9 cellular contexts compared by ENCODE assay signal in the genomic region with DNA sequence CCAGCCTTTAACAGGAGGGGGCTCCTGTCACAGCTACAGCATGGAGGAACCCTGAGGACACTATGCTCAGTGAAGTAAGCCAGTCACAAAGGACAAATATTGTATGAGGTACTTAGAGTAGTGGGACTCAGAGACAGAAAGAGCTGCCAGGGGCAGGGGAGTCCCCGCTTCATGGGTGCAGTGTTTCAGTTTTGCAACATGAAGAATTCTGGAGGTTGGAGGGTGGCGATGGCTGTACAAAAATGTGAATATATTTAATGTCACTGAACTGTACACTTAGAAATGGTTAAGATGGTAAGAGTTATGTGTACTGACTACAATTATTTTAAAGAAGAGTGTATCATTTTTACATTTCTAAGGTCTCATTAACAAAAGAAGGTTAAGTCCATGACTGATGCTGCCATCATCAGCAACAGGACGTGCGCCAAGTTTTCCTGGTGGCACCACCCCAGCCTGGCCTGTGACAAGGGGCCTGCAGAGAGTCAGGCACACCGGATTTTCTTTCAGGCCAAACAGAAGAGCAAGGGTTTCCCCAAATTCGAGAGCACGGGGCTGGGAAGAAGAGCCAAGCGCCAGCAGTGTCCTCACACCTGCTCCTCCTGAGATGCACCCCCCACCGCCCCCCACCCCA. TPM values are rescaled to one million over a fixed set of nuclear protein-coding genes. Genes with fewer than 3 reads are reported as not detected.
DNase-seq lines count a peak whose midpoint lies in the region; ATAC-seq, FAIRE-seq and TF ChIP-seq lines count a peak whose summit lies in the region.
"Had no signal": no experiment of that assay in that cellular context is flagged by ENCODE, and none has a peak within 500 bp of the region (broad histone marks: within the 10 kb centered on the region; RNA-seq: fewer than 3 reads in every experiment).

No MANE protein-coding gene starts in this region.

- TF ChIP-seq POLR2A in heart left ventricle (IDR thresholded peaks at IDR 0.05), result no peak
- no peak for TF ChIP-seq POLR2A in GM12878 (IDR thresholded peaks at IDR 0.05; ENCODE audit: low read depth, low read length)

- H3K4me2 ChIP-seq in GM12878 (ENCODE audit: control insufficient read depth, insufficient read depth), result no peak overlapping the region

- TF ChIP-seq EP300 in GM12878 (IDR thresholded peaks at IDR 0.05; ENCODE audit: borderline replicate concordance in 1 of 2, control insufficient read depth in 1 of 2, low read depth in 2 of 2, low read length in 2 of 2), result no peak

- H3K9me3 ChIP-seq in heart left ventricle (no peaks in the 10 kb centered on the region), GM12878 (replicated peaks; ENCODE audit: control insufficient read depth, insufficient read depth, low read length) (no peaks in the 10 kb centered on the region), muscle layer of duodenum (ENCODE audit: control insufficient read depth in 1 of 2, low read length in 2 of 2) (no peaks in the 10 kb centered on the region)

- no peaks in the 10 kb centered on the region for H4K20me1 ChIP-seq in GM12878 (ENCODE audit: control insufficient read depth, insufficient read depth)

- DNase-seq in heart left ventricle, result no peak
- DNase-seq in cardiac septum (ENCODE audit: low spot score), result no peak
- peak; percentile 25 for DNase-seq in GM12878 (ENCODE audit: low read depth, low spot score)
- no peak for DNase-seq in T-helper 9 cell
- no peak for DNase-seq in stimulated activated CD4-positive, alpha-beta T cell treated with anti-CD3 and anti-CD28 coated beads, Interleukin-12 subunit alpha, Interleukin-12 subunit beta, amount 100 ng/mL, for 4 hours
- no peak for DNase-seq in ACHN

- WGBS in heart left ventricle, 4 donors, result 57 to 68% (median 61%) methylated on average over 9 of the region's 9 CpGs
- WGBS in GM12878 (ENCODE audit: insufficient coverage, insufficient replicate concordance, low lambda C conversion rate, missing lambda C conversion rate), result 27% methylated on average over 9 of the region's 9 CpGs

- no peak for TF ChIP-seq RAD21 in GM12878 (IDR thresholded peaks at IDR 0.05; ENCODE audit: insufficient read depth, low read depth, low read length)

- peak overlapping the region in 4 of 12 donors; percentile 5 to 35 (median 20) for H3K4me3 ChIP-seq in heart left ventricle
- no peak overlapping the region for H3K4me3 ChIP-seq in GM12878
- H3K4me3 ChIP-seq in muscle layer of duodenum (ENCODE audit: low read depth in 1 of 2, low read length in 2 of 2), result peak overlapping the region; percentile 20 to 41

- BruUV-seq in GM12878 (replicated peaks; lab: Mats Ljungman, UMichigan), result no TSS peak

- H3K4me1 ChIP-seq in heart left ventricle (peaks cover 0 to 19% (median 10%) of the 10 kb centered on the region in 12 donors), GM12878 (ENCODE audit: control insufficient read depth, insufficient read depth, low read length) (no peaks in the 10 kb centered on the region), muscle layer of duodenum (ENCODE audit: control insufficient read depth in 1 of 2, insufficient read depth in 2 of 2, low read length in 2 of 2) (no peaks in the 10 kb centered on the region)

- intact Hi-C loops in heart left ventricle (cut with DNase I) (loop anchor here in 9 of 10 donors (1.0 to 10.0 kb wide), 7 partner anchors 81 to 240 kb away; a partner anchor contains a TSS), cardiac septum (cut with DNase I) (loop anchor here (1.0 to 10.0 kb wide), 2 partner anchors 51 to 225 kb away; no protein-coding TSS in a partner anchor), GM12878 (cut with micrococcal nuclease; ENCODE audit: unreplicated experiment) (loop anchor here (1.0 kb wide), 1 partner anchor 225 kb away; no protein-coding TSS in a partner anchor)

- no peaks in the 10 kb centered on the region for H3K79me2 ChIP-seq in GM12878 (ENCODE audit: control insufficient read depth, insufficient read depth, low read length)

- in situ Hi-C loops in GM12878 (cut with MboI), result loop anchor here (5.0 to 25.0 kb wide), 2 partner anchors 234 to 1199 kb away; no protein-coding TSS in a partner anchor
- in situ Hi-C loops in ACHN (cut with HindIII; ENCODE audit: low pct_ligation_motif_present, low pct_unique_long_range_greater_than_20kb, low sequenced_read_pairs), result no loop called here

- CTCF ChIA-PET in GM12878 (lab: Yijun Ruan, JAX), result interaction anchor here (0.5 to 4.6 kb wide), 16 partner anchors 13 to 1243 kb away, joined by 3 to 36 read pairs (median 3); no protein-coding TSS in a partner anchor

- SMC1A ChIA-PET in GM12878 (lab: Charles Lee; ENCODE audit: uncharacterized antibody, unreplicated experiment), result interaction anchor here (0.6 to 2.2 kb wide), 9 partner anchors 15 to 239 kb away, joined by 3 to 12 read pairs (median 4); a partner anchor contains a TSS

- RAD21 ChIA-PET in GM12878 (lab: Charles Lee; ENCODE audit: unreplicated experiment), result interaction anchor here (0.5 to 2.3 kb wide), 10 partner anchors 13 to 239 kb away, joined by 3 to 13 read pairs (median 4); a partner anchor contains a TSS

- POLR2A ChIA-PET in GM12878 (lab: Charles Lee), result interaction anchor here (1.0 kb wide), 1 partner anchor 46 kb away, joined by 3 read pairs; no protein-coding TSS in a partner anchor

- no peak overlapping the region for H3K9ac ChIP-seq in GM12878 (ENCODE audit: control insufficient read depth, insufficient read depth, low read length)

- peak in 3 of 4 donors; percentile 4 to 25 (median 22) for ATAC-seq in heart left ventricle
- ATAC-seq in GM12878, result peak; percentile 82
- no peak for ATAC-seq in GM18909 (IDR thresholded peaks at IDR 0.05; ENCODE audit: poor library complexity, unreplicated experiment)

- H3K27me3 ChIP-seq in heart left ventricle (no peaks in the 10 kb centered on the region), GM12878 (replicated peaks in 1 of 2; ENCODE audit: control insufficient read depth in 2 of 2, insufficient read depth in 2 of 2, low read length in 1 of 2) (no peaks in the 10 kb centered on the region), muscle layer of duodenum (ENCODE audit: low read depth, low read length) (no peaks in the 10 kb centered on the region)

- peaks cover 0 to 7% (median 0%) of the 10 kb centered on the region in 9 donors for H3K36me3 ChIP-seq in heart left ventricle
- no peaks in the 10 kb centered on the region for H3K36me3 ChIP-seq in GM12878 (ENCODE audit: control insufficient read depth in 2 of 2, insufficient read depth in 2 of 2, low read length in 1 of 2)
- H3K36me3 ChIP-seq in muscle layer of duodenum (ENCODE audit: control insufficient read depth in 1 of 2, insufficient read depth in 2 of 2, low read length in 2 of 2), result no peaks in the 10 kb centered on the region

- H3K27ac ChIP-seq in heart left ventricle (peak overlapping the region in 2 of 12 donors; percentile 0 to 49), GM12878 (ENCODE audit: control insufficient read depth, insufficient read depth) (no peak overlapping the region), muscle layer of duodenum (ENCODE audit: low read length) (no peak overlapping the region)
- H3K27ac ChIP-seq: HL-60 had no signal

- no peak for FAIRE-seq in GM12878 (lab: Jason Lieb, UNC)

- peak overlapping the region; percentile 29 for H2AFZ ChIP-seq in GM12878 (ENCODE audit: control insufficient read depth, low read depth, low read length)

- TF ChIP-seq CTCF in heart left ventricle (IDR thresholded peaks at IDR 0.05) (peak in 1 of 12 donors; percentile 6), GM12878 (IDR thresholded peaks at IDR 0.05 in 2 of 3, conservative IDR thresholded peaks at IDR 0.05 in 1 of 3; ENCODE audit: control insufficient read depth in 2 of 3, extremely low read depth in 1 of 3, insufficient read depth in 1 of 3, low read depth in 3 of 3, low read length in 3 of 3) (no peak)

TF ChIP-seq in GM12878, 131 proteins besides CTCF, POLR2A, EP300 and RAD21 (continues in another document):
- peak; percentile 12; the same call in 1 of the 2 replicates for TF ChIP-seq NBN (IDR thresholded peaks at IDR 0.05)

RNA-seq across cellular contexts. Expression of a gene that starts 22.1 kb away (rescaled TPM):
- total RNA-seq in heart left ventricle, result 10 to 100 TPM in 1 of 9 donors, 1 to 10 TPM in 8; 6.3 to 10.0 (median 7.5) TPM
- polyA plus RNA-seq in heart left ventricle, result 1 to 10 TPM; 2.5 to 2.8 TPM
- 9.6 TPM for total RNA-seq in cardiac septum
- total RNA-seq in GM12878 (2013; cell fraction: nucleolus; rRNA removed), result 3.8 and 4.0 TPM in 2 replicates
- 0.98 and 5.0 TPM in 2 replicates for total RNA-seq in GM12878 (2014; rRNA removed)
- 0.67 and 0.83 TPM in 2 replicates for total RNA-seq in GM12878 (2014; rRNA removed; fragmentation: Illumina TruSeq; extraction: Trizol)
- 1.4 and 1.9 TPM in 2 replicates for total RNA-seq in GM12878 (2021)
- 1.2 TPM for polyA plus RNA-seq in GM12878 (2011; ENCODE audit: low read depth)
- polyA plus RNA-seq in GM12878 (2011; rRNA removed), result 2.5 and 2.7 TPM in 2 replicates
- polyA plus RNA-seq in GM12878 (2011; cell fraction: cytosol; rRNA removed), result 1.4 and 1.5 TPM in 2 replicates
- polyA plus RNA-seq in GM12878 (2011; cell fraction: nucleus; rRNA removed), result 1.3 and 1.7 TPM in 2 replicates
- 1.9 and 2.0 TPM in 2 replicates for polyA plus RNA-seq in GM12878 (2012)
- 0.69 and 0.82 TPM in 2 replicates for polyA plus RNA-seq in GM12878 (2014; fragmentation: Illumina TruSeq; extraction: Trizol)
- polyA plus RNA-seq in GM12878 (2014; fragmentation: Nextera tagmentation; extraction: Ambion mirVana), result under 1 TPM; 0.13 to 0.21 TPM
- polyA plus RNA-seq in GM12878 (2014; rRNA removed), result 1.2 and 1.4 TPM in 2 replicates
- 1 to 10 TPM; 1.7 to 2.4 TPM for polyA plus RNA-seq in GM12878 (2016; fragmentation: Nextera tagmentation; extraction: Ambion mirVana)
- polyA minus RNA-seq in GM12878 (2011; rRNA and poly(A)+ RNA removed), result 2.0 and 2.1 TPM in 2 replicates
- polyA minus RNA-seq in GM12878 (2011; cell fraction: cytosol; rRNA and poly(A)+ RNA removed), result 0.52 and 0.94 TPM in 2 replicates
- polyA minus RNA-seq in GM12878 (2011; cell fraction: nucleus; rRNA and poly(A)+ RNA removed), result 0.67 and 1.1 TPM in 2 replicates

RNA-seq across cellular contexts. Expression of a gene that starts 47.7 kb away (rescaled TPM):
- total RNA-seq in heart left ventricle, result 10 to 100 TPM; 13.5 to 31.0 (median 23.8) TPM
- 10 to 100 TPM; 23.2 to 25.8 TPM for polyA plus RNA-seq in heart left ventricle
- total RNA-seq in cardiac septum, result 25.9 TPM
- total RNA-seq in GM12878 (2013; cell fraction: nucleolus; rRNA removed), result 209 and 222 TPM in 2 replicates
- 27.5 and 32.3 TPM in 2 replicates for total RNA-seq in GM12878 (2014; rRNA removed)
- total RNA-seq in GM12878 (2014; rRNA removed; fragmentation: Illumina TruSeq; extraction: Trizol), result 27.1 and 29.0 TPM in 2 replicates
- 45.1 and 47.3 TPM in 2 replicates for total RNA-seq in GM12878 (2021)
- polyA plus RNA-seq in GM12878 (2011; ENCODE audit: low read depth), result 15.9 TPM
- 32.4 and 57.0 TPM in 2 replicates for polyA plus RNA-seq in GM12878 (2011; rRNA removed)
- polyA plus RNA-seq in GM12878 (2011; cell fraction: cytosol; rRNA removed), result 52.5 and 59.8 TPM in 2 replicates
- polyA plus RNA-seq in GM12878 (2011; cell fraction: nucleus; rRNA removed), result 243 and 264 TPM in 2 replicates
- 30.2 and 32.0 TPM in 2 replicates for polyA plus RNA-seq in GM12878 (2012)
- polyA plus RNA-seq in GM12878 (2014; fragmentation: Illumina TruSeq; extraction: Trizol), result 32.9 and 40.6 TPM in 2 replicates
- polyA plus RNA-seq in GM12878 (2014; fragmentation: Nextera tagmentation; extraction: Ambion mirVana), result 1 to 10 TPM; 3.5 to 5.7 TPM
- polyA plus RNA-seq in GM12878 (2014; rRNA removed), result 56.8 and 63.5 TPM in 2 replicates
- 10 to 100 TPM; 39.4 to 46.7 TPM for polyA plus RNA-seq in GM12878 (2016; fragmentation: Nextera tagmentation; extraction: Ambion mirVana)
- polyA minus RNA-seq in GM12878 (2011; rRNA and poly(A)+ RNA removed), result 58.5 and 59.1 TPM in 2 replicates
- 11.9 and 12.9 TPM in 2 replicates for polyA minus RNA-seq in GM12878 (2011; cell fraction: cytosol; rRNA and poly(A)+ RNA removed)
- 64.8 and 107 TPM in 2 replicates for polyA minus RNA-seq in GM12878 (2011; cell fraction: nucleus; rRNA and poly(A)+ RNA removed)
